ENCODE assay signal across 8 cellular contexts in the genomic region with DNA sequence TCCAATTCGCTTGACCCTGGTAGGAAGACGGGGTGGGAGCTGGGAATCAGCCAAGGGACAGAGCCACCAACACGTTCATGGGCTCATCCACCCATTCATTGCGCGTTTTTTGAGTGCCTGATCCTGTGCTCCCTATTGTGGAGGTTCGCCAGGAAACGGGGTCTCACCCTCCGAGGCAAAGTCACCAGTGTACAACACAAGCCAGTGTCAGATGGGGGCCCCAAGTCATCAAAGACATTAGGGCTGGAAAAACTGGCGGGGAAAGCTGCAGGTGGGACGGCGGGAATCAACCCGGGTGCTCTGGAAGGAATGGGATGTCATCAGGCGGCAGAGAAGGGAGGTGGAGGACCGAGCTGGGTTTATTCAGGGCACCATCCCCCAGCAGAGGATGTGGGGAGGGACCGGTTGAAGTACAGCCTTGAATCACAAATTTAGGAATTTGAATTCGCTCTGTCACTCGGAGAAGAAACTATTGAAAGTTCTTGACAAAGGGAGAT. TPM values are rescaled to one million over a fixed set of nuclear protein-coding genes. Genes with fewer than 3 reads are reported as not detected.
DNase-seq lines count a peak whose midpoint lies in the region; ATAC-seq and TF ChIP-seq lines count a peak whose summit lies in the region.

No MANE protein-coding gene starts in this region.

- CTCF ChIA-PET in MCF 10A (lab: Yijun Ruan, JAX), result interaction anchor here (0.6 to 2.8 kb wide), 2 partner anchors 13 to 73 kb away, joined by 3 to 12 read pairs; no protein-coding TSS in a partner anchor

- H3K4me1 Mint-ChIP-seq in MCF 10A (ENCODE audit: insufficient read depth, unreplicated experiment) (peaks cover 6% of the 10 kb centered on the region), mesothelial cell of epicardium (peaks cover 13% of the 10 kb centered on the region)
- peaks cover 14 to 16% of the 10 kb centered on the region in 2 donors for H3K4me1 Mint-ChIP-seq in effector memory CD8-positive, alpha-beta T cell (ENCODE audit: low read depth in 2 of 2)

- POLR2A ChIA-PET in MCF 10A (lab: Yijun Ruan, JAX), result interaction anchor here (0.9 kb wide), 1 partner anchor 18 kb away, joined by 3 read pairs; no protein-coding TSS in a partner anchor

- no peaks in the 10 kb centered on the region for H3K36me3 Mint-ChIP-seq in MCF 10A (ENCODE audit: insufficient read depth, unreplicated experiment)
- no peaks in the 10 kb centered on the region for H3K36me3 Mint-ChIP-seq in effector memory CD8-positive, alpha-beta T cell (ENCODE audit: insufficient read depth)
- no peaks in the 10 kb centered on the region for H3K36me3 Mint-ChIP-seq in mesothelial cell of epicardium

- H3K27me3 ChIP-seq in breast epithelium (no peaks in the 10 kb centered on the region), vagina (no peaks in the 10 kb centered on the region)

- BruUV-seq in MCF 10A (replicated peaks; lab: Mats Ljungman, UMichigan), result no TSS peak

- no peak overlapping the region for H3K27ac Mint-ChIP-seq in MCF 10A (ENCODE audit: low read depth, unreplicated experiment)
- no peak overlapping the region for H3K27ac Mint-ChIP-seq in effector memory CD8-positive, alpha-beta T cell
- no peak overlapping the region for H3K27ac Mint-ChIP-seq in mesothelial cell of epicardium

- DNase-seq in breast epithelium (ENCODE audit: low spot score in 2 of 2), result no peak
- no peak for DNase-seq in MCF 10A (ENCODE audit: unreplicated experiment)
- DNase-seq in effector memory CD8-positive, alpha-beta T cell, result no peak
- no peak for DNase-seq in mesothelial cell of epicardium (ENCODE audit: low spot score in 2 of 2, unreplicated experiment in 2 of 2)
- DNase-seq in vagina (ENCODE audit: extremely low spot score in 2 of 2), result no peak
- no peak for DNase-seq in H4 (ENCODE audit: low spot score)
- no peak for DNase-seq in HT-29 (ENCODE audit: low spot score)
- DNase-seq in stimulated activated naive CD4-positive, alpha-beta T cell treated with Interleukin-2 at 50 U/mL for 16 hours (lab: John Stamatoyannopoulos, UW), result no peak

- H3K9me3 ChIP-seq in breast epithelium (peaks cover under 1 to 6% of the 10 kb centered on the region in 2 donors), vagina (peaks cover 2% of the 10 kb centered on the region)

- no peaks in the 10 kb centered on the region for H3K4me1 ChIP-seq in breast epithelium
- peaks cover 33% of the 10 kb centered on the region for H3K4me1 ChIP-seq in vagina

- H3K4me3 ChIP-seq in breast epithelium (peak overlapping the region; percentile 75 to 98 (median 95)), vagina (peak overlapping the region; percentile 59 to 75)

- intact Hi-C loops in breast epithelium (cut with DNase I; ENCODE audit: low total_unique reads) (no loop called here), MCF 10A (cut with micrococcal nuclease) (no loop called here), vagina (cut with DNase I) (loop anchor here (10.0 kb wide), 1 partner anchor 1451 kb away; a partner anchor contains a TSS)

- H3K9me3 Mint-ChIP-seq in MCF 10A (ENCODE audit: unreplicated experiment) (peaks cover 5% of the 10 kb centered on the region), mesothelial cell of epicardium (peaks cover 6% of the 10 kb centered on the region)
- H3K9me3 Mint-ChIP-seq in effector memory CD8-positive, alpha-beta T cell, result no peaks in the 10 kb centered on the region

- no peak for ATAC-seq in effector memory CD8-positive, alpha-beta T cell (replicated peaks)

- TF ChIP-seq CTCF in breast epithelium (IDR thresholded peaks at IDR 0.05) (no peak), MCF 10A (IDR thresholded peaks at IDR 0.05; ENCODE audit: unreplicated experiment) (no peak), mesothelial cell of epicardium (IDR thresholded peaks at IDR 0.05; ENCODE audit: unreplicated experiment) (no peak), vagina (IDR thresholded peaks at IDR 0.05) (no peak)

- H3K27me3 Mint-ChIP-seq in MCF 10A (ENCODE audit: insufficient read depth, unreplicated experiment) (no peaks in the 10 kb centered on the region), mesothelial cell of epicardium (ENCODE audit: low read depth) (peaks cover 52% of the 10 kb centered on the region)
- peaks cover 20 to 58% of the 10 kb centered on the region in 2 donors for H3K27me3 Mint-ChIP-seq in effector memory CD8-positive, alpha-beta T cell

- TF ChIP-seq POLR2A in breast epithelium (IDR thresholded peaks at IDR 0.05) (no peak), vagina (IDR thresholded peaks at IDR 0.05) (no peak)

- H3K4me3 Mint-ChIP-seq in MCF 10A (ENCODE audit: unreplicated experiment) (no peak overlapping the region), mesothelial cell of epicardium (peak overlapping the region; percentile 64)
- H3K4me3 Mint-ChIP-seq in effector memory CD8-positive, alpha-beta T cell, result peak overlapping the region; percentile 49 to 62

- H3K27ac ChIP-seq in breast epithelium (peak overlapping the region; percentile 83 to 97), vagina (peak overlapping the region; percentile 98)

- H3K36me3 ChIP-seq in breast epithelium (no peaks in the 10 kb centered on the region), vagina (no peaks in the 10 kb centered on the region)

RNA-seq across cellular contexts. Expression of a gene that starts 0.7 kb away (rescaled TPM):
- total RNA-seq in breast epithelium, result 100 to 1,000 TPM in 2 of 3 donors, 10 to 100 TPM in 1; 60.3 to 288 (median 154) TPM
- total RNA-seq in MCF 10A (2022), result 0.10 and 0.16 TPM in 2 replicates
- 42.4 to 45.5 TPM (median 45.0 TPM) in 3 replicates for total RNA-seq in mesothelial cell of epicardium
- 154 TPM for total RNA-seq in vagina
- 14.0 and 19.2 TPM in 2 replicates for total RNA-seq in H4 (2014; rRNA removed; shearing (Covaris generic))
- total RNA-seq in HT-29 (2014; rRNA removed; shearing (Covaris generic)), result not detected in 2 replicates

Comparison
In these comparisons a context has a peak if more than half of its experiments do, and no peak if none do; other contexts are left out.
1. RNA of a gene that starts 0.7 kb away (total RNA-seq): 154 TPM in vagina (single experiment), 60.3 to 288 TPM in breast epithelium, 42.4 to 45.5 TPM in mesothelial cell of epicardium and 14.0 to 19.2 TPM in H4; 0.10 to 0.16 TPM in MCF 10A and not detected in HT-29; every median in the first group is over 10 times any median in the second.